In genomic region chr1:211830055-211830329, GRCh38 we compare ENCODE assay signal across 8 cellular contexts. TPM values are rescaled to one million over a fixed set of nuclear protein-coding genes. Genes with fewer than 3 reads are reported as not detected.
DNase-seq lines count a peak whose midpoint lies in the region; ATAC-seq and TF ChIP-seq lines count a peak whose summit lies in the region.

No MANE protein-coding gene starts in this region.

- H3K4me3 Mint-ChIP-seq in glutamatergic neuron (ENCODE audit: unreplicated experiment) = peak overlapping the region; percentile 98

- no peaks in the 10 kb centered on the region for H3K36me3 Mint-ChIP-seq in glutamatergic neuron (ENCODE audit: unreplicated experiment)

- peak overlapping the region; percentile 87 for H3K27ac Mint-ChIP-seq in glutamatergic neuron (ENCODE audit: unreplicated experiment)

- H3K9me3 Mint-ChIP-seq in glutamatergic neuron (ENCODE audit: unreplicated experiment) = peaks cover 7% of the 10 kb centered on the region

- DNase-seq in DMS 273 (lab: John Stamatoyannopoulos, UW; ENCODE audit: unreplicated experiment) = peak; percentile 75
- no peak for DNase-seq in DMS 273 treated with DMSO at 0.1 percent for 48 hours (lab: John Stamatoyannopoulos, UW)
- DNase-seq in activated CD4-positive, alpha-beta T cell treated with anti-CD3 and anti-CD28 coated beads, Interleukin-2, amount 50 U/mL, for 48 hours = peak; percentile 19 to 27
- no peak for DNase-seq in glutamatergic neuron
- no peak for DNase-seq in effector CD8-positive, alpha-beta T cell (lab: John Stamatoyannopoulos, UW)
- DNase-seq in NCI-H1436 treated with DMSO at 0.1 percent for 48 hours (lab: John Stamatoyannopoulos, UW) = no peak

- no peaks in the 10 kb centered on the region for H3K27me3 Mint-ChIP-seq in glutamatergic neuron (ENCODE audit: unreplicated experiment)

- H3K9ac ChIP-seq in skeletal muscle satellite cell (ENCODE audit: low read depth, low read length) = peak overlapping the region; percentile 89

- no peaks in the 10 kb centered on the region for H3K9me3 ChIP-seq in skeletal muscle satellite cell (replicated peaks; ENCODE audit: low read length)

- H3K36me3 ChIP-seq in skeletal muscle satellite cell (ENCODE audit: insufficient read depth, low read length) = no peaks in the 10 kb centered on the region

- H3K4me1 ChIP-seq in skeletal muscle satellite cell (ENCODE audit: control insufficient read depth, insufficient read depth, low read length) = peaks cover 15% of the 10 kb centered on the region

- no peak for TF ChIP-seq CTCF in glutamatergic neuron (IDR thresholded peaks at IDR 0.05; ENCODE audit: partially characterized antibody, unreplicated experiment)

- peak overlapping the region; percentile 94 for H3K4me2 ChIP-seq in skeletal muscle satellite cell (ENCODE audit: low read length)

- no peaks in the 10 kb centered on the region for H3K27me3 ChIP-seq in skeletal muscle satellite cell (ENCODE audit: control insufficient read depth, insufficient read depth, low read length)

- peak; percentile 32 for ATAC-seq in HG03159 (IDR thresholded peaks at IDR 0.05; ENCODE audit: unreplicated experiment)

- peak overlapping the region; percentile 84 for H3K4me3 ChIP-seq in skeletal muscle satellite cell (ENCODE audit: low read length)

- peaks cover 14% of the 10 kb centered on the region for H3K4me1 Mint-ChIP-seq in glutamatergic neuron (ENCODE audit: low read depth, unreplicated experiment)

RNA-seq across cellular contexts. Expression of gene LPGAT1, which starts 0.6 kb away (rescaled TPM):
- 73.2 TPM for total RNA-seq in glutamatergic neuron (ENCODE audit: unreplicated experiment)
- total RNA-seq in skeletal muscle satellite cell (2012; rRNA removed) = 16.0 and 16.6 TPM in 2 replicates

Comparison
In these comparisons a context has a peak if more than half of its experiments do, and no peak if none do; other contexts are left out.
1. DNase-seq: peak in DMS 273 (single experiment) and activated CD4-positive, alpha-beta T cell treated with anti-CD3 and anti-CD28 coated beads, Interleukin-2, amount 50 U/mL, for 48 hours (2 of 2); none in DMS 273 treated with DMSO at 0.1 percent for 48 hours (single experiment), glutamatergic neuron (single experiment), effector CD8-positive, alpha-beta T cell (single experiment) and NCI-H1436 treated with DMSO at 0.1 percent for 48 hours (single experiment).